Comparison of ENCODE assay signal across 32 cellular contexts in the genomic region with DNA sequence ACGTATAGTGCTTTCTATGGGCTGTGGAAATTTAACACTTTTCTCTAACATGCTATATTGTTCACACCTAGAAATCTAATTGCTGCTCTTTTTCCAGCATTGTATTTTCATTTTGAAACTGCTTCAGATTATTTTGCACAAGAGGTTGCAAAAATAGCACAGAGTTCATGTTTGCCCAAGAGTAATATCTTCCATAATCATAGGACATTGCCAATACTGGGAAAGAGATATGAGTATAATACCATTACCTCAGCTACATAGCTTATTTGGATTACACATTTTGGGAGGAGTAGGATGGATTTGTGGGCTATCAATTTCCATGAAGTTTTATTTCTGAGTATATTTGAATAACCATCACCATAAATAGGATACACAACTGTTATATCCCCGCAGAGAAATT.
"Had no signal": no experiment of that assay in that cellular context is flagged by ENCODE, and none has a peak within 500 bp of the region (broad histone marks: within the 10 kb centered on the region; RNA-seq: fewer than 3 reads in every experiment).

No MANE protein-coding gene starts in this region.

- DNase-seq: Karpas-422, Kasumi-1, KG1, MG63, MM.1S, MV-4-11, NCI-H1048, NCI-H1092, NCI-H1092 treated with DMSO at 0.1 percent for 48 hours, NCI-H1105, NCI-H1417, NCI-H1417 treated with DMSO at 0.1 percent for 48 hours, NCI-H1436, NCI-H146, NCI-H1694, NCI-H1694 treated with DMSO at 0.1 percent for 48 hours, NCI-H187, NCI-H187 treated with DMSO at 0.1 percent for 48 hours, NCI-H1930, NCI-H2029, NCI-H2029 treated with DMSO at 0.1 percent for 48 hours, NCI-H2081, NCI-H2081 treated with DMSO at 0.1 percent for 48 hours, NCI-H2107, NCI-H2171, NCI-H2171 treated with DMSO at 0.1 percent for 48 hours, NCI-H2227 treated with DMSO at 0.1 percent for 48 hours, NCI-H226, NCI-H345, NCI-H446, NCI-H446 treated with DMSO at 0.1 percent for 48 hours had no signal

- H3K36me3 ChIP-seq: MG63 had no signal

- H3K27ac ChIP-seq: KMS-11 had no signal

- H3K9me3 ChIP-seq: MG63 had no signal

- H3K9ac ChIP-seq: KMS-11 had no signal

- H3K27me3 ChIP-seq: MG63 had no signal

- H3K4me3 ChIP-seq: MG63 had no signal
